7 cellular contexts compared by ENCODE assay signal in genomic region chr5:11400312-11400711, GRCh38.
"Had no signal": no experiment of that assay in that cellular context is flagged by ENCODE, and none has a peak within 500 bp of the region (broad histone marks: within the 10 kb centered on the region; RNA-seq: fewer than 3 reads in every experiment).

No MANE protein-coding gene starts in this region.

- DNase-seq: H9, HCEC 1CT had no signal

- H3K27ac ChIP-seq: HL-60 had no signal

- FAIRE-seq: H1, H54, HepG2 had no signal

- ATAC-seq: GM23338, HepG2 had no signal

- H3K4me3 ChIP-seq: GM23338 had no signal
